In the genomic region with DNA sequence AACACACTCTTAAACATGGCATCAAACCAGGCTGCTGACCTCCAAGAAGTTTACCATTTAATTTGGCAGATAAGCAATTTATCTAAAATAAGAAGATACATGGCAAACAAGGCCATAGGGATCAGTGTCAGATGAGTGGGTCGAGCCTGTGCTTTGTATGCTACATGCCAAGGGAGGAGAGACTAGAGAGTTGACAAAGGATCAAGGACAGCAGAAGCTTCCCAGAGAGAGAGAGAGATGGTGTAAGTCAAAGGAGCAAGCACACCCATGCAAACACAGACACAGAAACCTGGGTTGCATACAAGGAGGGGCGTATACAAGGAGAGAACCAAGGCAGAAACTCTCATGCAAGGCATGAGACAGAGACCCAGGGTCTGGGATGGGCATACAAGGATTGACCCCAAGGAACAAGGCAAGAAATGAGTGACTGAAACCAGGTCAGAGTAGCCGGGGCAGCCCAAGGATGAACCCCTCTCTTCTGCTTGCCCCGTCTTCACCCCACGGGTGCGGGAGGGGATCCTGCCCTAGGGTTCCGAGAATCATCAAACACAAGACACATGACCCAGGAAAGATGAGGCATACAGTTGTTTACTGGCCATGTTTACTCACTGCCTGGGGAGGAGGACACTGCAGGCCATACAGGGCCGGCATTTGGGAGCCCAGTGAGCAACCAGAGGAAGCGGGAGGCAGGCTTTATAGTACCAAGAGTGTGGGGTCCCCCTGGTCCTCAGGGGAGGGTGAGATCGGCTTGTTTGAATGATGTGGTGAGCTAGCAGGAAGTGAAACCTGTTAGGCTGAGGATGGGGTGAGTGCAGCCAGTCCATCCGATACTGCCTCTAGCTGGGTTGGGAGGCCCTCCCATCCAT, we compare ENCODE assay signal across 10 cellular contexts.
DNase-seq lines count a peak whose midpoint lies in the region; ATAC-seq and TF ChIP-seq lines count a peak whose summit lies in the region.
"Had no signal": no experiment of that assay in that cellular context is flagged by ENCODE, and none has a peak within 500 bp of the region (broad histone marks: within the 10 kb centered on the region; RNA-seq: fewer than 3 reads in every experiment).

No MANE protein-coding gene starts in this region.

- TF ChIP-seq CTCF in lower leg skin (IDR thresholded peaks at IDR 0.05): no peak

- H3K27ac Mint-ChIP-seq in activated naive CD8-positive, alpha-beta T cell treated with anti-CD3 and anti-CD28 coated beads, Interleukin-2, amount 10 ng/mL, durations not matched to agents 7 days and 5 days: peak overlapping the region; percentile 18
- H3K27ac Mint-ChIP-seq in activated naive CD8-positive, alpha-beta T cell treated with anti-CD3 and anti-CD28 coated beads, Interleukin-2, amount 50 U/mL, for 24 hours: no peak overlapping the region
- peak overlapping the region in 1 of 2 donors; percentile 35 for H3K27ac Mint-ChIP-seq in stimulated activated naive CD8-positive, alpha-beta T cell treated with anti-CD3 and anti-CD28 coated beads, Interleukin-15, amount 100 ng/mL, for 72 hours

- ATAC-seq in activated naive CD8-positive, alpha-beta T cell treated with anti-CD3 and anti-CD28 coated beads, Interleukin-2, amount 10 ng/mL, durations not matched to agents 7 days and 5 days (ENCODE audit: low read depth): peak; percentile 78
- ATAC-seq in activated naive CD8-positive, alpha-beta T cell treated with anti-CD3 and anti-CD28 coated beads, Interleukin-2, amount 50 U/mL, for 24 hours: no peak
- peak; percentile 100 for ATAC-seq in HG02852 (IDR thresholded peaks at IDR 0.05; ENCODE audit: unreplicated experiment)
- peak; percentile 72 for ATAC-seq in stimulated activated naive CD8-positive, alpha-beta T cell treated with anti-CD3 and anti-CD28 coated beads, Interleukin-15, amount 100 ng/mL, for 72 hours

- intact Hi-C loops in lower leg skin (cut with DNase I; ENCODE audit: low total_unique reads): no loop called here

- POLR2A ChIA-PET in activated naive CD8-positive, alpha-beta T cell treated with anti-CD3 and anti-CD28 coated beads, Interleukin-2, amount 10 ng/mL, durations not matched to agents 7 days and 5 days (lab: Charles Lee): no interaction called here

- DNase-seq in activated naive CD8-positive, alpha-beta T cell treated with anti-CD3 and anti-CD28 coated beads, Interleukin-2, amount 10 ng/mL, durations not matched to agents 7 days and 5 days: no peak
- no peak for DNase-seq in activated naive CD8-positive, alpha-beta T cell treated with anti-CD3 and anti-CD28 coated beads, Interleukin-2, amount 50 U/mL, for 24 hours
- DNase-seq in MV-4-11 (lab: John Stamatoyannopoulos, UW) (peak; percentile 79), epidermal melanocyte (ENCODE audit: insufficient read length, low spot score) (no peak), lower leg skin (ENCODE audit: low spot score in 2 of 2) (no peak), NCI-H2171 (lab: John Stamatoyannopoulos, UW) (no peak)
- no peak for DNase-seq in stimulated activated naive CD8-positive, alpha-beta T cell treated with anti-CD3 and anti-CD28 coated beads, Interleukin-15, amount 100 ng/mL, for 72 hours
- DNase-seq: NCI-H774 had no signal

- H3K27me3 Mint-ChIP-seq in activated naive CD8-positive, alpha-beta T cell treated with anti-CD3 and anti-CD28 coated beads, Interleukin-2, amount 10 ng/mL, durations not matched to agents 7 days and 5 days: no peaks in the 10 kb centered on the region
- H3K27me3 Mint-ChIP-seq in activated naive CD8-positive, alpha-beta T cell treated with anti-CD3 and anti-CD28 coated beads, Interleukin-2, amount 50 U/mL, for 24 hours: no peaks in the 10 kb centered on the region
- H3K27me3 Mint-ChIP-seq in stimulated activated naive CD8-positive, alpha-beta T cell treated with anti-CD3 and anti-CD28 coated beads, Interleukin-15, amount 100 ng/mL, for 72 hours: no peaks in the 10 kb centered on the region

- peaks cover 6% of the 10 kb centered on the region for H3K36me3 Mint-ChIP-seq in activated naive CD8-positive, alpha-beta T cell treated with anti-CD3 and anti-CD28 coated beads, Interleukin-2, amount 10 ng/mL, durations not matched to agents 7 days and 5 days
- H3K36me3 Mint-ChIP-seq in activated naive CD8-positive, alpha-beta T cell treated with anti-CD3 and anti-CD28 coated beads, Interleukin-2, amount 50 U/mL, for 24 hours (ENCODE audit: low read depth): peaks cover 9% of the 10 kb centered on the region

- TF ChIP-seq POLR2A in lower leg skin (IDR thresholded peaks at IDR 0.05): no peak

- no peak overlapping the region for H3K4me3 ChIP-seq in lower leg skin (ENCODE audit: low read depth, poor library complexity, severe bottlenecking)
- H3K4me3 ChIP-seq: HAP-1 had no signal

- peaks cover 11% of the 10 kb centered on the region for H3K9me3 Mint-ChIP-seq in activated naive CD8-positive, alpha-beta T cell treated with anti-CD3 and anti-CD28 coated beads, Interleukin-2, amount 10 ng/mL, durations not matched to agents 7 days and 5 days
- peaks cover 30% of the 10 kb centered on the region for H3K9me3 Mint-ChIP-seq in activated naive CD8-positive, alpha-beta T cell treated with anti-CD3 and anti-CD28 coated beads, Interleukin-2, amount 50 U/mL, for 24 hours
- peaks cover 27 to 41% of the 10 kb centered on the region in 2 donors for H3K9me3 Mint-ChIP-seq in stimulated activated naive CD8-positive, alpha-beta T cell treated with anti-CD3 and anti-CD28 coated beads, Interleukin-15, amount 100 ng/mL, for 72 hours

- peaks cover 32% of the 10 kb centered on the region for H3K4me1 Mint-ChIP-seq in activated naive CD8-positive, alpha-beta T cell treated with anti-CD3 and anti-CD28 coated beads, Interleukin-2, amount 10 ng/mL, durations not matched to agents 7 days and 5 days
- peaks cover 37% of the 10 kb centered on the region for H3K4me1 Mint-ChIP-seq in activated naive CD8-positive, alpha-beta T cell treated with anti-CD3 and anti-CD28 coated beads, Interleukin-2, amount 50 U/mL, for 24 hours
- H3K4me1 Mint-ChIP-seq in stimulated activated naive CD8-positive, alpha-beta T cell treated with anti-CD3 and anti-CD28 coated beads, Interleukin-15, amount 100 ng/mL, for 72 hours: peaks cover 25% of the 10 kb centered on the region

- H3K4me3 Mint-ChIP-seq in activated naive CD8-positive, alpha-beta T cell treated with anti-CD3 and anti-CD28 coated beads, Interleukin-2, amount 10 ng/mL, durations not matched to agents 7 days and 5 days: peak overlapping the region; percentile 14
- no peak overlapping the region for H3K4me3 Mint-ChIP-seq in activated naive CD8-positive, alpha-beta T cell treated with anti-CD3 and anti-CD28 coated beads, Interleukin-2, amount 50 U/mL, for 24 hours
- H3K4me3 Mint-ChIP-seq in stimulated activated naive CD8-positive, alpha-beta T cell treated with anti-CD3 and anti-CD28 coated beads, Interleukin-15, amount 100 ng/mL, for 72 hours: no peak overlapping the region

- WGBS in lower leg skin, 2 donors: 88 to 90% methylated on average over 11 of the region's 11 CpGs
